ENCODE assay signal across 1 cellular context in genomic region chr6:109381747-109382575, GRCh38.
A peak's percentile ranks its signal among the peaks of the same experiment; 100 is the strongest.
TF ChIP-seq lines count a peak whose summit lies in the region.

Gene CD164 (minus strand): TSS chr6:109382467. CDS start chr6:109382378, 89 bp downstream.

TF ChIP-seq in GM23338, 12 proteins besides CTCF, POLR2A, EP300 and RAD21:
- TF ChIP-seq ZNF462 (CRISPR knock-in tag; IDR thresholded peaks at IDR 0.05) = no peak
- TF ChIP-seq CREB1 (CRISPR knock-in tag; IDR thresholded peaks at IDR 0.05; ENCODE audit: low read depth) = peak; percentile 67
- TF ChIP-seq, protein P1, sequence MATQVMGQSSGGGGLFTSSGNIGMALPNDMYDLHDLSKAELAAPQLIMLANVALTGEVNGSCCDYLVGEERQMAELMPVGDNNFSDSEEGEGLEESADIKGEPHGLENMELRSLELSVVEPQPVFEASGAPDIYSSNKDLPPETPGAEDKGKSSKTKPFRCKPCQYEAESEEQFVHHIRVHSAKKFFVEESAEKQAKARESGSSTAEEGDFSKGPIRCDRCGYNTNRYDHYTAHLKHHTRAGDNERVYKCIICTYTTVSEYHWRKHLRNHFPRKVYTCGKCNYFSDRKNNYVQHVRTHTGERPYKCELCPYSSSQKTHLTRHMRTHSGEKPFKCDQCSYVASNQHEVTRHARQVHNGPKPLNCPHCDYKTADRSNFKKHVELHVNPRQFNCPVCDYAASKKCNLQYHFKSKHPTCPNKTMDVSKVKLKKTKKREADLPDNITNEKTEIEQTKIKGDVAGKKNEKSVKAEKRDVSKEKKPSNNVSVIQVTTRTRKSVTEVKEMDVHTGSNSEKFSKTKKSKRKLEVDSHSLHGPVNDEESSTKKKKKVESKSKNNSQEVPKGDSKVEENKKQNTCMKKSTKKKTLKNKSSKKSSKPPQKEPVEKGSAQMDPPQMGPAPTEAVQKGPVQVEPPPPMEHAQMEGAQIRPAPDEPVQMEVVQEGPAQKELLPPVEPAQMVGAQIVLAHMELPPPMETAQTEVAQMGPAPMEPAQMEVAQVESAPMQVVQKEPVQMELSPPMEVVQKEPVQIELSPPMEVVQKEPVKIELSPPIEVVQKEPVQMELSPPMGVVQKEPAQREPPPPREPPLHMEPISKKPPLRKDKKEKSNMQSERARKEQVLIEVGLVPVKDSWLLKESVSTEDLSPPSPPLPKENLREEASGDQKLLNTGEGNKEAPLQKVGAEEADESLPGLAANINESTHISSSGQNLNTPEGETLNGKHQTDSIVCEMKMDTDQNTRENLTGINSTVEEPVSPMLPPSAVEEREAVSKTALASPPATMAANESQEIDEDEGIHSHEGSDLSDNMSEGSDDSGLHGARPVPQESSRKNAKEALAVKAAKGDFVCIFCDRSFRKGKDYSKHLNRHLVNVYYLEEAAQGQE (IDR thresholded peaks at IDR 0.05; ENCODE audit: unreplicated experiment) = no peak
- no peak for TF ChIP-seq JUNB (IDR thresholded peaks at IDR 0.05; ENCODE audit: unreplicated experiment)
- TF ChIP-seq, protein P2, sequence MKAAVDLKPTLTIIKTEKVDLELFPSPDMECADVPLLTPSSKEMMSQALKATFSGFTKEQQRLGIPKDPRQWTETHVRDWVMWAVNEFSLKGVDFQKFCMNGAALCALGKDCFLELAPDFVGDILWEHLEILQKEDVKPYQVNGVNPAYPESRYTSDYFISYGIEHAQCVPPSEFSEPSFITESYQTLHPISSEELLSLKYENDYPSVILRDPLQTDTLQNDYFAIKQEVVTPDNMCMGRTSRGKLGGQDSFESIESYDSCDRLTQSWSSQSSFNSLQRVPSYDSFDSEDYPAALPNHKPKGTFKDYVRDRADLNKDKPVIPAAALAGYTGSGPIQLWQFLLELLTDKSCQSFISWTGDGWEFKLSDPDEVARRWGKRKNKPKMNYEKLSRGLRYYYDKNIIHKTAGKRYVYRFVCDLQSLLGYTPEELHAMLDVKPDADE (IDR thresholded peaks at IDR 0.05) = 0 out of 2 replicates have a peak, but pooled peaks have one; percentile 18
- no peak for TF ChIP-seq NANOG (IDR thresholded peaks at IDR 0.05; ENCODE audit: borderline replicate concordance)
- no peak for TF ChIP-seq ZNF331 (CRISPR knock-in tag; IDR thresholded peaks at IDR 0.05; ENCODE audit: low read depth)
- TF ChIP-seq EZH2phosphoT487 (IDR thresholded peaks at IDR 0.05; ENCODE audit: unreplicated experiment) = no peak
- peak; percentile 89 for TF ChIP-seq POLR2AphosphoS5 (IDR thresholded peaks at IDR 0.05; ENCODE audit: low read depth)
- TF ChIP-seq EZH2 (IDR thresholded peaks at IDR 0.05; ENCODE audit: low read depth, unreplicated experiment) = no peak
